8 cellular contexts compared by ENCODE assay signal in genomic region chr21:43718872-43719747, GRCh38. TPM values are rescaled to one million over a fixed set of nuclear protein-coding genes. Genes with fewer than 3 reads are reported as not detected.
DNase-seq lines count a peak whose midpoint lies in the region; ATAC-seq and TF ChIP-seq lines count a peak whose summit lies in the region.

Gene PDXK, plus strand, starts transcription at chr21:43719129. Its CDS starts 166 bp downstream, at chr21:43719295.

- peak; percentile 69 for DNase-seq in AG10803 (ENCODE audit: low read depth)
- DNase-seq in NCI-H524 (lab: John Stamatoyannopoulos, UW) = peak; percentile 54 to 83
- peak; percentile 65 to 73 for DNase-seq in activated CD4-positive, alpha-beta T cell treated with anti-CD3 and anti-CD28 coated beads, Interleukin-2, amount 50 U/mL, for 4 hours
- DNase-seq in dermis microvascular lymphatic vessel endothelial cell (ENCODE audit: low read depth in 2 of 2) = peak; percentile 31 to 85
- DNase-seq in lower leg skin (ENCODE audit: low spot score in 2 of 2) = peak; percentile 66 to 97
- peak; percentile 75 to 79 for DNase-seq in stimulated activated CD4-positive, alpha-beta T cell treated with anti-CD3 and anti-CD28 coated beads, Interleukin-4, amount 100 ng/mL, for 4 hours

- TF ChIP-seq CTCF in AG10803 (conservative IDR thresholded peaks at IDR 0.05; ENCODE audit: low read length) = no peak
- TF ChIP-seq CTCF in lower leg skin (IDR thresholded peaks at IDR 0.05) = no peak

- peak in 1 of 2 donors; percentile 9 for TF ChIP-seq POLR2A in lower leg skin (IDR thresholded peaks at IDR 0.05)

- H3K4me3 ChIP-seq in AG10803 (ENCODE audit: low read length) (peak within 1 kb of the TSS; percentile 94), lower leg skin (ENCODE audit: low read depth, poor library complexity, severe bottlenecking) (peak within 1 kb of the TSS; percentile 90)

- intact Hi-C loops in lower leg skin (cut with DNase I; ENCODE audit: low total_unique reads) = no loop called here

- 0 to 1% methylated on average over 50 to 73 of the region's 117 CpGs for WGBS in lower leg skin, 2 donors

- ATAC-seq in GM18909 (IDR thresholded peaks at IDR 0.05; ENCODE audit: poor library complexity, unreplicated experiment) = peak; percentile 72
- ATAC-seq in HG03139 (IDR thresholded peaks at IDR 0.05; ENCODE audit: unreplicated experiment) = peak; percentile 48

RNA-seq across cellular contexts. Expression of gene PDXK, which starts in this region (rescaled TPM):
- total RNA-seq in dermis microvascular lymphatic vessel endothelial cell (20.5 and 35.5 TPM in 2 replicates), lower leg skin (10 to 100 TPM; 19.5 to 55.6 (median 42.1) TPM)

Comparison
In these comparisons a context has a peak if more than half of its experiments do, and no peak if none do; other contexts are left out.
1. Peak in every context shown above with its lines: DNase-seq, ATAC-seq and H3K4me3 ChIP-seq.